25 cellular contexts compared by ENCODE assay signal in the genomic region with DNA sequence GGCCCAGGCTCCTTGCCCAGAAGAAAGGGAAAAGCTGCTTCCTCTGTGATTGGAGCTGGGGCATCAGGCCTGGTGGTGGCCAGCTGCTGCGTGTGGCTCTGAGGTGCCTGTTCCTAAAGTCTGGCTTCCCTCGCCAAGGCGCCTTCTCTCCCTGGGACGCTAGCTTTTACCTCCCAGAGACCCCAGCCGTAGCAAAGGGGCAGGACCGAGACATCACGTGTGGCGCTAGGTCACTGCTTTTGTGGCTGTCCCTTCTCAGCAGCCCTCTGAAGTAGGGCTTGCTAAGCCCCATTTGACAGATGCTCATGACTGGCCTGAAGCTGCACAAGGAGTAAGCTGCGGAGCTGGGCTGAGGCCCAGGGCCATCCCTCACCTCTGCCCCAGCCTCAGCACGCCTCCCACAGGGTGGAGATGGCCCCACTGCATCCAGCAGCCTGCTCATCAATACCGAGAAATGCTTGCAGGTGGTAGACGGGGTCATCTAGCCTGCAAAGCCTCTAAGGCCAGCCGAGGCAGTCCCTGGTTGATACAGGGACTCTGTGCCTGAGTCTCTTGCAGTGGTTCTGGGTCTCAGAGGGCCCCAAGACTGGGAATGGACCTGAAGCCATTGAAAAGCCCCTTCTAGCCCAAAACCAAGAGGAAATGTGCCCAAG.
DNase-seq lines count a peak whose midpoint lies in the region; ATAC-seq, FAIRE-seq and TF ChIP-seq lines count a peak whose summit lies in the region.
"Had no signal": no experiment of that assay in that cellular context is flagged by ENCODE, and none has a peak within 500 bp of the region (broad histone marks: within the 10 kb centered on the region; RNA-seq: fewer than 3 reads in every experiment).

No MANE protein-coding gene starts in this region.

- H3K27ac ChIP-seq in K562 (ENCODE audit: extremely low read depth, low read depth, low read length) = no peak overlapping the region
- no peak overlapping the region for H3K27ac ChIP-seq in right cardiac atrium (ENCODE audit: low read length)
- H3K27ac ChIP-seq: 22Rv1; BLaER1 treated with 17β-estradiol and CSF1 and Interleukin-3, amounts not matched to agents 10 nM and 100 nM had no signal

- ATAC-seq in activated CD8-positive, alpha-beta memory T cell treated with anti-CD3 and anti-CD28 coated beads, Interleukin-2, amount 10 ng/mL, durations not matched to agents 7 days and 5 days = no peak
- ATAC-seq in K562 = peak; percentile 29; the same call in 2 of the 3 replicates
- no peak for ATAC-seq in right cardiac atrium
- ATAC-seq: GM12878, GM23338 had no signal

- intact Hi-C loops in K562 (cut with micrococcal nuclease) = no loop called here
- intact Hi-C loops in posterior vena cava (cut with DNase I) = no loop called here
- intact Hi-C loops in right cardiac atrium (cut with DNase I) = no loop called here

- no peak overlapping the region for H3K27ac Mint-ChIP-seq in activated CD8-positive, alpha-beta memory T cell treated with anti-CD3 and anti-CD28 coated beads, Interleukin-2, amount 10 ng/mL, durations not matched to agents 7 days and 5 days
- H3K27ac Mint-ChIP-seq: CD14-positive monocyte; CD4-positive, alpha-beta T cell; CD8-positive, alpha-beta memory T cell; GM23338; HFFc6 had no signal

- H3K9me3 ChIP-seq in K562 (replicated peaks; ENCODE audit: control insufficient read depth, insufficient read depth, low read depth, low read length) (no peaks in the 10 kb centered on the region), right cardiac atrium (ENCODE audit: control insufficient read depth, low read length) (no peaks in the 10 kb centered on the region)
- H3K9me3 ChIP-seq: BE2C, HAP-1 had no signal

- no peak for TF ChIP-seq RAD21 in K562 (CRISPR knock-in tag; conservative IDR thresholded peaks at IDR 0.05 in 1 of 2, IDR thresholded peaks at IDR 0.05 in 1 of 2)

- peaks cover 14% of the 10 kb centered on the region for H3K9me3 Mint-ChIP-seq in activated CD8-positive, alpha-beta memory T cell treated with anti-CD3 and anti-CD28 coated beads, Interleukin-2, amount 10 ng/mL, durations not matched to agents 7 days and 5 days (ENCODE audit: low read depth)

- H3K27me3 ChIP-seq in K562 (ENCODE audit: control insufficient read depth in 2 of 2, insufficient read depth in 2 of 2, low read length in 2 of 2) (no peaks in the 10 kb centered on the region), right cardiac atrium (ENCODE audit: control insufficient read depth, insufficient read depth) (no peaks in the 10 kb centered on the region)
- H3K27me3 ChIP-seq: BE2C; BLaER1 treated with 17β-estradiol and CSF1 and Interleukin-3, amounts not matched to agents 10 nM and 100 nM had no signal

- H3K4me3 Mint-ChIP-seq in activated CD8-positive, alpha-beta memory T cell treated with anti-CD3 and anti-CD28 coated beads, Interleukin-2, amount 10 ng/mL, durations not matched to agents 7 days and 5 days = no peak overlapping the region
- H3K4me3 Mint-ChIP-seq: CD14-positive monocyte; CD4-positive, alpha-beta T cell; CD8-positive, alpha-beta memory T cell; GM23338; HFFc6 had no signal

- H3K4me1 Mint-ChIP-seq in activated CD8-positive, alpha-beta memory T cell treated with anti-CD3 and anti-CD28 coated beads, Interleukin-2, amount 10 ng/mL, durations not matched to agents 7 days and 5 days = no peaks in the 10 kb centered on the region
- H3K4me1 Mint-ChIP-seq: CD14-positive monocyte; CD8-positive, alpha-beta memory T cell had no signal

- H3K79me2 ChIP-seq in K562 (ENCODE audit: control insufficient read depth, insufficient read depth, low read length) = no peaks in the 10 kb centered on the region

- no TSS peak for BruUV-seq in K562 (replicated peaks; lab: Mats Ljungman, UMichigan)

- CTCF ChIA-PET in activated CD8-positive, alpha-beta memory T cell treated with anti-CD3 and anti-CD28 coated beads, Interleukin-2, amount 10 ng/mL, durations not matched to agents 7 days and 5 days (lab: Charles Lee) = interaction anchor here (1.3 kb wide), 1 partner anchor 34 kb away, joined by 4 read pairs; no protein-coding TSS in a partner anchor
- CTCF ChIA-PET in K562 (lab: Yijun Ruan, JAX; ENCODE audit: low intra/inter-chr PET ratio) = no interaction called here

- TF ChIP-seq POLR2A in K562 (conservative IDR thresholded peaks at IDR 0.05) = no peak

- H3K4me3 ChIP-seq in K562 = no peak overlapping the region
- H3K4me3 ChIP-seq in right cardiac atrium (ENCODE audit: low read length) = no peak overlapping the region
- H3K4me3 ChIP-seq: BLaER1 treated with 17β-estradiol and CSF1 and Interleukin-3, amounts not matched to agents 10 nM and 100 nM; GM12878; GM23338; HAP-1 had no signal

- 4% methylated on average over 13 of the region's 13 CpGs for WGBS in K562 (ENCODE audit: insufficient coverage, low coverage, missing lambda C conversion rate)
- 93% methylated on average over 13 of the region's 13 CpGs for WGBS in right cardiac atrium

- POLR2A ChIA-PET in K562 (lab: Yijun Ruan, JAX) = interaction anchor here (0.7 kb wide), 2 partner anchors 163 to 171 kb away, joined by 3 read pairs; no protein-coding TSS in a partner anchor

- no peaks in the 10 kb centered on the region for H3K9me1 ChIP-seq in K562 (ENCODE audit: control insufficient read depth, insufficient read depth, low read length)

- in situ Hi-C loops in K562 (cut with MboI) = no loop called here

- TF ChIP-seq CTCF in K562 (IDR thresholded peaks at IDR 0.05 in 2 of 3, conservative IDR thresholded peaks at IDR 0.05 in 1 of 3; ENCODE audit: insufficient read depth in 2 of 3, low read depth in 1 of 3, low read length in 3 of 3) = no peak

- H2AFZ ChIP-seq in K562 (ENCODE audit: low read depth, low read length) = no peak overlapping the region
- H2AFZ ChIP-seq: GM23338 had no signal

- no peaks in the 10 kb centered on the region for H3K36me3 ChIP-seq in K562 (ENCODE audit: control insufficient read depth, insufficient read depth, low read length)
- H3K36me3 ChIP-seq: BE2C; BLaER1 treated with 17β-estradiol and CSF1 and Interleukin-3, amounts not matched to agents 10 nM and 100 nM; HAP-1 had no signal

- no peaks in the 10 kb centered on the region for H3K27me3 Mint-ChIP-seq in activated CD8-positive, alpha-beta memory T cell treated with anti-CD3 and anti-CD28 coated beads, Interleukin-2, amount 10 ng/mL, durations not matched to agents 7 days and 5 days

- no peak overlapping the region for H3K4me2 ChIP-seq in K562 (ENCODE audit: insufficient read depth, low read length)
- H3K4me2 ChIP-seq: BLaER1 treated with 17β-estradiol and CSF1 and Interleukin-3, amounts not matched to agents 10 nM and 100 nM; GM23338 had no signal

- peaks cover 9% of the 10 kb centered on the region for H3K36me3 Mint-ChIP-seq in activated CD8-positive, alpha-beta memory T cell treated with anti-CD3 and anti-CD28 coated beads, Interleukin-2, amount 10 ng/mL, durations not matched to agents 7 days and 5 days
- H3K36me3 Mint-ChIP-seq: CD14-positive monocyte had no signal

- no peak for FAIRE-seq in K562 (lab: Jason Lieb, UNC)
- FAIRE-seq: A204.1, D721Med, GM12878, GM18507 had no signal

- H3K4me1 ChIP-seq in K562 (replicated peaks in 1 of 2; ENCODE audit: control insufficient read depth in 2 of 2, insufficient read depth in 2 of 2, low read length in 2 of 2) (peaks cover 2 to 3% of the 10 kb centered on the region in 2 experiments; a peak in 2 of 5 replicates), right cardiac atrium (ENCODE audit: control insufficient read depth, insufficient read depth, low read length) (no peaks in the 10 kb centered on the region)
- H3K4me1 ChIP-seq: BE2C, HAP-1 had no signal

- DNase-seq in activated CD8-positive, alpha-beta memory T cell treated with anti-CD3 and anti-CD28 coated beads, Interleukin-2, amount 10 ng/mL, durations not matched to agents 7 days and 5 days = peak; percentile 28
- no peak for DNase-seq in activated CD8-positive, alpha-beta memory T cell treated with anti-CD3 and anti-CD28 coated beads, Interleukin-2, amount 50 U/mL, for 48 hours
- DNase-seq in K562 (ENCODE audit: extremely low read depth in 1 of 4, low spot score in 3 of 4) = no peak
- DNase-seq in islet precursor cell = peak; percentile 46
- peak; percentile 47 for DNase-seq in posterior vena cava (ENCODE audit: low spot score)
- DNase-seq in activated CD4-positive, alpha-beta T cell treated with anti-CD3 and anti-CD28 coated beads, Interleukin-2, amount 50 U/mL, for 48 hours = no peak
- DNase-seq in right cardiac atrium = no peak
- no peak for DNase-seq in NCI-H69 (lab: John Stamatoyannopoulos, UW)
- DNase-seq: BE2C; CD4-positive, alpha-beta T cell; CD8-positive, alpha-beta memory T cell; DMS 273 treated with DMSO at 0.1 percent for 48 hours; DMS79; EL; GDM1; HFFc6 had no signal

- H4K20me1 ChIP-seq in K562 (replicated peaks; ENCODE audit: control insufficient read depth, insufficient read depth, low read length) = no peaks in the 10 kb centered on the region

- no peak for TF ChIP-seq EP300 in K562 (IDR thresholded peaks at IDR 0.05; ENCODE audit: low read length)

- no peak overlapping the region for H3K9ac ChIP-seq in K562 (ENCODE audit: insufficient read depth in 1 of 2, low read depth in 2 of 2, low read length in 2 of 2)
- H3K9ac ChIP-seq: BLaER1 treated with 17β-estradiol and CSF1 and Interleukin-3, amounts not matched to agents 10 nM and 100 nM had no signal

TF ChIP-seq in K562, 482 proteins besides CTCF, POLR2A, EP300 and RAD21 (continues in another document):
- no peak for TF ChIP-seq BMI1 (IDR thresholded peaks at IDR 0.05; ENCODE audit: low read length)
- TF ChIP-seq, protein P1, sequence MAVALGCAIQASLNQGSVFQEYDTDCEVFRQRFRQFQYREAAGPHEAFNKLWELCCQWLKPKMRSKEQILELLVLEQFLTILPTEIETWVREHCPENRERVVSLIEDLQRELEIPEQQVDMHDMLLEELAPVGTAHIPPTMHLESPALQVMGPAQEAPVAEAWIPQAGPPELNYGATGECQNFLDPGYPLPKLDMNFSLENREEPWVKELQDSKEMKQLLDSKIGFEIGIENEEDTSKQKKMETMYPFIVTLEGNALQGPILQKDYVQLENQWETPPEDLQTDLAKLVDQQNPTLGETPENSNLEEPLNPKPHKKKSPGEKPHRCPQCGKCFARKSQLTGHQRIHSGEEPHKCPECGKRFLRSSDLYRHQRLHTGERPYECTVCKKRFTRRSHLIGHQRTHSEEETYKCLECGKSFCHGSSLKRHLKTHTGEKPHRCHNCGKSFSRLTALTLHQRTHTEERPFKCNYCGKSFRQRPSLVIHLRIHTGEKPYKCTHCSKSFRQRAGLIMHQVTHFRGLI (CRISPR knock-in tag; IDR thresholded peaks at IDR 0.05) = no peak
- no peak for TF ChIP-seq PTTG1 (tag; IDR thresholded peaks at IDR 0.05; ENCODE audit: low read depth)
- TF ChIP-seq DIDO1 (tag; IDR thresholded peaks at IDR 0.05; ENCODE audit: low read depth) = no peak
- TF ChIP-seq, protein P2, sequence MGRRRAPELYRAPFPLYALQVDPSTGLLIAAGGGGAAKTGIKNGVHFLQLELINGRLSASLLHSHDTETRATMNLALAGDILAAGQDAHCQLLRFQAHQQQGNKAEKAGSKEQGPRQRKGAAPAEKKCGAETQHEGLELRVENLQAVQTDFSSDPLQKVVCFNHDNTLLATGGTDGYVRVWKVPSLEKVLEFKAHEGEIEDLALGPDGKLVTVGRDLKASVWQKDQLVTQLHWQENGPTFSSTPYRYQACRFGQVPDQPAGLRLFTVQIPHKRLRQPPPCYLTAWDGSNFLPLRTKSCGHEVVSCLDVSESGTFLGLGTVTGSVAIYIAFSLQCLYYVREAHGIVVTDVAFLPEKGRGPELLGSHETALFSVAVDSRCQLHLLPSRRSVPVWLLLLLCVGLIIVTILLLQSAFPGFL (CRISPR knock-in tag; IDR thresholded peaks at IDR 0.05) = no peak

Comparison
In these comparisons a context has a peak if more than half of its experiments do, and no peak if none do; other contexts are left out.
1. DNase-seq: peak in activated CD8-positive, alpha-beta memory T cell treated with anti-CD3 and anti-CD28 coated beads, Interleukin-2, amount 10 ng/mL, durations not matched to agents 7 days and 5 days (single experiment), islet precursor cell (single experiment) and posterior vena cava (single experiment); none in activated CD8-positive, alpha-beta memory T cell treated with anti-CD3 and anti-CD28 coated beads, Interleukin-2, amount 50 U/mL, for 48 hours (single experiment), K562 (0 of 4), activated CD4-positive, alpha-beta T cell treated with anti-CD3 and anti-CD28 coated beads, Interleukin-2, amount 50 U/mL, for 48 hours (0 of 2), right cardiac atrium (0 of 3) and NCI-H69 (single experiment).